In the genomic region with DNA sequence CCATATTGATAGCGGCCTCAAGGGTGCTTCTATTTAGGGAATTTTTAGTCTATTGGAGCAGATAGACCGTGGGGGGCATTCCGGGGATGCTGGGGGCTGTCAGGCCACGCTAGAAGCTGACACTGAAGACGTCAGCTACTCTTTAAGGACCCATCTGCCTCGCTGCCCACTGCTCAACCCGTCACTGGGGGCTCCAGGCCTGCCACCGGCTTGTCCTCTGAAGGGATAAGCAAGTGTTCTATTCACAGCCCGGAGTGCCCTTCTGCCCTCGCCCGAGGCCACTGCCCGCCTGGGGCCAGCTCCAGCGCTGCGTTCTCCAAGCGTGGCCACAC, we compare ENCODE assay signal across 8 cellular contexts. TPM values are rescaled to one million over a fixed set of nuclear protein-coding genes. Genes with fewer than 3 reads are reported as not detected.
DNase-seq lines count a peak whose midpoint lies in the region; ATAC-seq and TF ChIP-seq lines count a peak whose summit lies in the region.

No MANE protein-coding gene starts in this region.

- peaks cover 2% of the 10 kb centered on the region for H3K79me1 ChIP-seq in neuronal stem cell (ENCODE audit: low read depth, low read length)

- DNase-seq in DND-41 (peak; percentile 4), neuronal stem cell (ENCODE audit: low spot score) (no peak), OCI-M1 (lab: John Stamatoyannopoulos, UW) (no peak), SKM-1 (lab: John Stamatoyannopoulos, UW; ENCODE audit: unreplicated experiment) (no peak)
- DNase-seq in effector memory CD4-positive, alpha-beta T cell, result no peak

- no peak overlapping the region for H3K4ac ChIP-seq in neuronal stem cell (ENCODE audit: low read length)

- H3K4me3 ChIP-seq in DND-41 (ENCODE audit: low read depth in 1 of 2, low read length in 2 of 2) (peak overlapping the region in 1 of 2 experiments; percentile 99; a peak in 2 of 4 replicates), Loucy (ENCODE audit: low read length, poor library complexity, severe bottlenecking) (peak overlapping the region; percentile 69), neuronal stem cell (ENCODE audit: low read length in 2 of 2) (peak overlapping the region; percentile 52 to 86)
- peak overlapping the region; percentile 68 for H3K4me3 ChIP-seq in effector memory CD4-positive, alpha-beta T cell (ENCODE audit: insufficient read depth, low read depth, low read length, poor library complexity, severe bottlenecking)

- peak overlapping the region; percentile 26; the same call in 1 of the 2 replicates for H3K27ac ChIP-seq in DND-41 (ENCODE audit: low read length)
- peak overlapping the region; percentile 10 for H3K27ac ChIP-seq in effector memory CD4-positive, alpha-beta T cell (ENCODE audit: insufficient read depth, low read length, poor library complexity, severe bottlenecking)
- no peak overlapping the region for H3K27ac ChIP-seq in neuronal stem cell (replicated peaks; ENCODE audit: low read length)

- H2BK12ac ChIP-seq in neuronal stem cell (ENCODE audit: low read length), result no peak overlapping the region

- H3K79me2 ChIP-seq in DND-41 (ENCODE audit: insufficient read depth, low read length), result peaks cover 19% of the 10 kb centered on the region
- H3K79me2 ChIP-seq in Loucy (ENCODE audit: insufficient read depth, low read length), result peaks cover 13% of the 10 kb centered on the region; the same call in 1 of the 2 replicates

- H3K9ac ChIP-seq in DND-41 (ENCODE audit: low read depth, low read length), result peak overlapping the region; percentile 65
- peak overlapping the region; percentile 54 for H3K9ac ChIP-seq in Loucy (ENCODE audit: low read depth, low read length, poor library complexity, severe bottlenecking)
- H3K9ac ChIP-seq in neuronal stem cell (ENCODE audit: low read depth, low read length, poor library complexity), result peak overlapping the region; percentile 44

- H4K20me1 ChIP-seq in DND-41 (ENCODE audit: insufficient read depth, low read length) (no peaks in the 10 kb centered on the region), Loucy (ENCODE audit: insufficient read depth, low read length, poor library complexity, severe bottlenecking) (no peaks in the 10 kb centered on the region)

- H3K4me2 ChIP-seq in DND-41 (ENCODE audit: insufficient read depth, low read length) (peak overlapping the region; percentile 71), Loucy (ENCODE audit: low read depth, low read length, poor library complexity, severe bottlenecking) (peak overlapping the region; percentile 59), neuronal stem cell (ENCODE audit: insufficient read depth, low read length, poor library complexity, severe bottlenecking) (peak overlapping the region; percentile 73)

- no peak overlapping the region for H3K14ac ChIP-seq in neuronal stem cell (ENCODE audit: low read length)

- H3K9me2 ChIP-seq in Loucy (replicated peaks; ENCODE audit: low read depth, low read length), result no peaks in the 10 kb centered on the region

- no peak overlapping the region for H2AK5ac ChIP-seq in neuronal stem cell (ENCODE audit: low read depth, low read length)

- H3F3A ChIP-seq in Loucy (ENCODE audit: low read depth), result no peaks in the 10 kb centered on the region

- H3K23ac ChIP-seq in neuronal stem cell (ENCODE audit: low read depth, low read length, poor library complexity), result peak overlapping the region; percentile 31

- H3K27me3 ChIP-seq in DND-41 (ENCODE audit: insufficient read depth, low read length, poor library complexity) (peaks cover 11% of the 10 kb centered on the region), Loucy (ENCODE audit: insufficient read depth, low read length, poor library complexity, severe bottlenecking) (no peaks in the 10 kb centered on the region), neuronal stem cell (ENCODE audit: control insufficient read depth in 3 of 3, insufficient read depth in 3 of 3, low read depth in 1 of 3, low read length in 3 of 3) (peaks cover 0 to 23% (median 0%) of the 10 kb centered on the region in 3 experiments)
- H3K27me3 ChIP-seq in effector memory CD4-positive, alpha-beta T cell (replicated peaks; ENCODE audit: control insufficient read depth, insufficient read depth, low read length, poor library complexity, severe bottlenecking), result no peaks in the 10 kb centered on the region

- H3K4me1 ChIP-seq in DND-41 (ENCODE audit: insufficient read depth, low read length) (peaks cover 17% of the 10 kb centered on the region), Loucy (ENCODE audit: insufficient read depth, low read length, poor library complexity, severe bottlenecking) (peaks cover 5% of the 10 kb centered on the region), neuronal stem cell (ENCODE audit: control insufficient read depth in 2 of 2, insufficient read depth in 1 of 2, low read depth in 1 of 2, low read length in 2 of 2) (no peaks in the 10 kb centered on the region)
- peaks cover 2% of the 10 kb centered on the region for H3K4me1 ChIP-seq in effector memory CD4-positive, alpha-beta T cell (ENCODE audit: control insufficient read depth, insufficient read depth, low read length, poor library complexity, severe bottlenecking)

- TF ChIP-seq CTCF in DND-41 (IDR thresholded peaks at IDR 0.05; ENCODE audit: borderline replicate concordance, extremely low read depth, low read length, poor library complexity, severe bottlenecking) (no peak), Loucy (conservative IDR thresholded peaks at IDR 0.05; ENCODE audit: low read length) (no peak)

- H2AFZ ChIP-seq in DND-41 (ENCODE audit: low read depth, low read length), result peak overlapping the region; percentile 84
- H2AFZ ChIP-seq in Loucy (ENCODE audit: low read length), result peak overlapping the region; percentile 71
- peak overlapping the region; percentile 87 for H2AFZ ChIP-seq in neuronal stem cell (ENCODE audit: low read length)

- WGBS in neuronal stem cell (ENCODE audit: extremely low coverage in 2 of 2, insufficient read length in 2 of 2, insufficient replicate concordance in 1 of 2), 2 donors, result no CpG with 5 or more reads among the region's 15 CpGs

- ATAC-seq in DND-41 (ENCODE audit: insufficient read depth, low read depth) (no peak), esophagus mucosa (no peak), HG03457 (IDR thresholded peaks at IDR 0.05; ENCODE audit: unreplicated experiment) (no peak)

- H4K8ac ChIP-seq in neuronal stem cell (ENCODE audit: low read depth, low read length), result no peak overlapping the region

- peak overlapping the region; percentile 11 for H2BK15ac ChIP-seq in neuronal stem cell (ENCODE audit: low read length)

- H3K18ac ChIP-seq in neuronal stem cell (ENCODE audit: low read length), result peak overlapping the region; percentile 91

- no peak overlapping the region for H4K91ac ChIP-seq in neuronal stem cell (ENCODE audit: low read depth, low read length, poor library complexity)

- peaks cover 13% of the 10 kb centered on the region for H3K36me3 ChIP-seq in DND-41 (ENCODE audit: insufficient read depth, low read length)
- peaks cover 4% of the 10 kb centered on the region; the same call in 1 of the 2 replicates for H3K36me3 ChIP-seq in Loucy (ENCODE audit: insufficient read depth, low read length)
- H3K36me3 ChIP-seq in effector memory CD4-positive, alpha-beta T cell (ENCODE audit: control insufficient read depth, insufficient read depth, low read length), result no peaks in the 10 kb centered on the region
- H3K36me3 ChIP-seq in neuronal stem cell (replicated peaks in 1 of 2; ENCODE audit: control insufficient read depth in 2 of 2, insufficient read depth in 2 of 2, low read length in 2 of 2), result peaks cover 2 to 18% of the 10 kb centered on the region in 2 donors

- no peak overlapping the region for H2BK120ac ChIP-seq in neuronal stem cell (ENCODE audit: low read depth, low read length)

- no peak overlapping the region for H2BK5ac ChIP-seq in neuronal stem cell (ENCODE audit: low read length)

- H3K9me3 ChIP-seq in DND-41 (ENCODE audit: insufficient read depth, low read length, severe bottlenecking), result no peaks in the 10 kb centered on the region
- H3K9me3 ChIP-seq in Loucy (ENCODE audit: insufficient read depth, low read depth, low read length), result no peaks in the 10 kb centered on the region
- no peaks in the 10 kb centered on the region for H3K9me3 ChIP-seq in effector memory CD4-positive, alpha-beta T cell (ENCODE audit: control insufficient read depth, low read length)
- no peaks in the 10 kb centered on the region for H3K9me3 ChIP-seq in neuronal stem cell (replicated peaks in 1 of 2; ENCODE audit: control insufficient read depth in 2 of 2, insufficient read depth in 1 of 2, low read depth in 1 of 2, low read length in 2 of 2)

RNA-seq across cellular contexts. Expression of gene MSL3, which starts 0.7 kb away (rescaled TPM):
- polyA plus RNA-seq in neuronal stem cell (2013, experiment 1 of 2), result 28.7 TPM
- 28.5 TPM for polyA plus RNA-seq in neuronal stem cell (2013, experiment 2 of 2)
- total RNA-seq in esophagus mucosa, result 16.0 TPM
